In genomic region chr13:50339291-50339690, GRCh38 we compare ENCODE assay signal across 21 cellular contexts.
"Had no signal": no experiment of that assay in that cellular context is flagged by ENCODE, and none has a peak within 500 bp of the region (broad histone marks: within the 10 kb centered on the region; RNA-seq: fewer than 3 reads in every experiment).

No MANE protein-coding gene starts in this region.

- H3K27ac Mint-ChIP-seq: immature natural killer cell; naive thymus-derived CD8-positive, alpha-beta T cell; nephron progenitor cell; stimulated activated naive CD8-positive, alpha-beta T cell treated with anti-CD3 and anti-CD28 coated beads, Interleukin-15, amount 100 ng/mL, for 72 hours; type B pancreatic cell had no signal

- H3K27ac ChIP-seq: dorsolateral prefrontal cortex, lower lobe of right lung, ovary, skin epidermis, suprapubic skin, tibial artery had no signal

- H3K36me3 Mint-ChIP-seq: type B pancreatic cell had no signal

- H3K9me3 ChIP-seq: ovary, suprapubic skin, tibial artery had no signal

- H3K4me1 Mint-ChIP-seq: immature natural killer cell; naive thymus-derived CD8-positive, alpha-beta T cell; stimulated activated naive CD8-positive, alpha-beta T cell treated with anti-CD3 and anti-CD28 coated beads, Interleukin-15, amount 100 ng/mL, for 72 hours had no signal

- H3K4me3 ChIP-seq: dorsolateral prefrontal cortex, lower lobe of right lung, ovary, skin epidermis, suprapubic skin, tibial artery had no signal

- DNase-seq: dorsolateral prefrontal cortex; effector CD4-positive, alpha-beta T cell; hypothalamus; immature natural killer cell; islet precursor cell; kidney glomerular epithelial cell; left ventricle myocardium superior; lower lobe of right lung; naive thymus-derived CD8-positive, alpha-beta T cell; nephron progenitor cell; occipital lobe; ovary; retina; stimulated activated CD4-positive, alpha-beta T cell treated with anti-CD3 and anti-CD28 coated beads, Interleukin-15, amount 100 ng/mL, for 24 hours; stimulated activated CD4-positive, alpha-beta T cell treated with anti-CD3 and anti-CD28 coated beads, Interleukin-2, amount 100 ng/mL, for 48 hours; stimulated activated naive CD4-positive, alpha-beta T cell; stimulated activated naive CD8-positive, alpha-beta T cell treated with anti-CD3 and anti-CD28 coated beads, Interleukin-15, amount 100 ng/mL, for 72 hours; tibial artery had no signal

- H3K4me1 ChIP-seq: suprapubic skin, tibial artery had no signal

- ATAC-seq: left ventricle myocardium superior; lower lobe of right lung; naive thymus-derived CD8-positive, alpha-beta T cell; stimulated activated naive CD8-positive, alpha-beta T cell treated with anti-CD3 and anti-CD28 coated beads, Interleukin-15, amount 100 ng/mL, for 72 hours had no signal

- H3K36me3 ChIP-seq: lower lobe of right lung, ovary, suprapubic skin, tibial artery had no signal

- H3K27me3 ChIP-seq: dorsolateral prefrontal cortex, ovary, suprapubic skin, tibial artery had no signal

- H3K4me3 Mint-ChIP-seq: immature natural killer cell; naive thymus-derived CD8-positive, alpha-beta T cell; nephron progenitor cell; stimulated activated naive CD8-positive, alpha-beta T cell treated with anti-CD3 and anti-CD28 coated beads, Interleukin-15, amount 100 ng/mL, for 72 hours; type B pancreatic cell had no signal
